ENCODE assay signal across 8 cellular contexts in the genomic region with DNA sequence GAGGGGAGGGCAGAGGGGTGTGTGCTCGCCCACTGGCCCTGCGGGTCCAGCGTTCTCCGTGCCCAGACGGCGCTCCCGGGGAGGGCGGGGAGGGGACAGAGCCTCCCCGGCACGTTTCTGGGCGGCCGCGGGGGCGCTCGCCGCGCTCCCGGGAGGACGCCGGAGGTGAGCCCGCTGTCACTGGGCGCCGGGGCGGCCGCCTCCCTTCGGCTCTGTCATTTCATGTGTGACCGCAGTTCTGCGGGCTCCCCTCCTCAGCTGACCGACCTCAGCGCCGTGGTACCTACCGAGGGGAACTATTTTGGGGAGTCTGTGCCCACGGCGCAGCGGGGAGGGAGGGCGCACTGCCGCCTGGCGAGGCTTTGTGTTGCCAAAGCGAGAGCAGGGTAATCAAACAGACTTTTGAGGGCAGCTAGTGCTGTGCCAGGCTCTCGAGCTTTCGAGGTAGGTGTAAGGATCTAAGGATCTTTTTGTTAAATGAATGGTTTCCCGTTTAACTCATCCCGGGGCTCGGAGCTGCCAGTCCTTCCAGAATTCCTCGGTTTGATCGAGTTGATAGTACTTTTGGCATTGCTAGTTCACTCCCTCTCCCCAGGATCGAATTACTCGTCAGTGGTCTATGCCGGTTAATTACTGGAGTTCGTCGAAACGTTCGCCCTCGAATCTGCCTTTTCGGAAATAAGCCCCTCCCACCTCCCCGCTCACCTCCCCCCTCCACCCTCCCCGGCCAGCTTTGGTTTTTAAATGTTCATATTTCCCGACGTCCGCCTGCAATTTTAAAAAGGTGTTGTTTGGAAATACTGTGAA. TPM values are rescaled to one million over a fixed set of nuclear protein-coding genes. Genes with fewer than 3 reads are reported as not detected.
DNase-seq lines count a peak whose midpoint lies in the region; FAIRE-seq and TF ChIP-seq lines count a peak whose summit lies in the region.

No MANE protein-coding gene starts in this region.

- peak overlapping the region; percentile 52 for H2AFZ ChIP-seq in MM.1S (ENCODE audit: low read length)

- H3F3A ChIP-seq in MM.1S (ENCODE audit: insufficient read depth, low read length): peaks cover 65% of the 10 kb centered on the region

- H3K4me2 ChIP-seq in MM.1S (ENCODE audit: low read depth, low read length): peak overlapping the region; percentile 68

- H3K9me3 ChIP-seq in HAP-1 (no peaks in the 10 kb centered on the region), MM.1S (replicated peaks; ENCODE audit: insufficient read depth, low read length) (no peaks in the 10 kb centered on the region)

- H3K4me3 ChIP-seq in GM12865 (ENCODE audit: low read depth, low read length): peak overlapping the region; percentile 67
- peak overlapping the region; percentile 53 for H3K4me3 ChIP-seq in HAP-1
- peak overlapping the region; percentile 74 for H3K4me3 ChIP-seq in MM.1S (ENCODE audit: low read length)
- H3K4me3 ChIP-seq in WI38 (ENCODE audit: low read depth, low read length): peak overlapping the region; percentile 91
- H3K4me3 ChIP-seq in bronchial epithelial cell (ENCODE audit: low read depth, low read length): peak overlapping the region; percentile 76

- H3K27ac ChIP-seq in MM.1S (ENCODE audit: low read length): peak overlapping the region; percentile 98

- H3K9ac ChIP-seq in MM.1S (ENCODE audit: low read length): peak overlapping the region; percentile 93

- TF ChIP-seq CTCF in GM12865 (IDR thresholded peaks at IDR 0.05; ENCODE audit: insufficient read depth, low read depth, low read length, missing control alignments): peak; percentile 26
- peak; percentile 39 for TF ChIP-seq CTCF in MM.1S (IDR thresholded peaks at IDR 0.05; ENCODE audit: low read length)
- TF ChIP-seq CTCF in WI38 (IDR thresholded peaks at IDR 0.05; ENCODE audit: low read depth, low read length): 0 out of 2 replicates have a peak, but pooled peaks have one; percentile 7
- peak; percentile 41 for TF ChIP-seq CTCF in bronchial epithelial cell (IDR thresholded peaks at IDR 0.05; ENCODE audit: insufficient read depth, low read length, severe bottlenecking)

- peak; percentile 86 for DNase-seq in GM12865 (ENCODE audit: low read depth)
- peak; percentile 79 to 80 for DNase-seq in HAP-1 (ENCODE audit: low spot score in 2 of 2)
- peak; percentile 82 for DNase-seq in MM.1S
- DNase-seq in bronchial epithelial cell (ENCODE audit: low read depth): peak; percentile 58
- peak; percentile 70 for DNase-seq in iris pigment epithelial cell (ENCODE audit: low read depth)
- DNase-seq in stimulated activated CD4-positive, alpha-beta T cell treated with anti-CD3 and anti-CD28 coated beads, Interleukin-12 subunit alpha, Interleukin-12 subunit beta, amount 100 ng/mL, for 24 hours (ENCODE audit: low read depth in 2 of 2): peak; percentile 54 to 65
- no peak for DNase-seq in NCI-H187 treated with DMSO at 0.1 percent for 48 hours (lab: John Stamatoyannopoulos, UW)

- no peaks in the 10 kb centered on the region for H4K20me1 ChIP-seq in MM.1S (ENCODE audit: insufficient read depth, low read length)

- no peaks in the 10 kb centered on the region for H3K9me2 ChIP-seq in MM.1S (replicated peaks; ENCODE audit: insufficient read depth, low read length)

- H3K4me1 ChIP-seq in HAP-1 (peaks cover 46% of the 10 kb centered on the region), MM.1S (ENCODE audit: low read length) (peaks cover 13% of the 10 kb centered on the region)

- in situ Hi-C loops in HAP-1 (cut with MboI; ENCODE audit: low sequenced_read_pairs): no loop called here

- H3K79me2 ChIP-seq in MM.1S (ENCODE audit: low read length): peaks cover 70% of the 10 kb centered on the region

- H3K27me3 ChIP-seq in HAP-1 (ENCODE audit: low read depth) (no peaks in the 10 kb centered on the region), MM.1S (replicated peaks; ENCODE audit: insufficient read depth, low read length) (no peaks in the 10 kb centered on the region), bronchial epithelial cell (ENCODE audit: control insufficient read depth, insufficient read depth, low read length) (no peaks in the 10 kb centered on the region)

- H3K36me3 ChIP-seq in HAP-1 (replicated peaks) (no peaks in the 10 kb centered on the region; the same call in 1 of the 2 replicates), MM.1S (replicated peaks; ENCODE audit: insufficient read depth, low read length) (no peaks in the 10 kb centered on the region; the same call in 1 of the 2 replicates), bronchial epithelial cell (ENCODE audit: control insufficient read depth, insufficient read depth, low read length) (no peaks in the 10 kb centered on the region)

- FAIRE-seq in bronchial epithelial cell (lab: Jason Lieb, UNC): no peak

RNA-seq across cellular contexts. Expression of gene ARID5B, which starts 1.9 kb away (rescaled TPM):
- total RNA-seq in bronchial epithelial cell: 7.1 and 13.7 TPM in 2 replicates
